ENCODE assay signal across 21 cellular contexts in genomic region chr16:89738538-89739317, GRCh38. TPM values are rescaled to one million over a fixed set of nuclear protein-coding genes. Genes with fewer than 3 reads are reported as not detected.
DNase-seq lines count a peak whose midpoint lies in the region; ATAC-seq and TF ChIP-seq lines count a peak whose summit lies in the region.
"Had no signal": no experiment of that assay in that cellular context is flagged by ENCODE, and none has a peak within 500 bp of the region (broad histone marks: within the 10 kb centered on the region; RNA-seq: fewer than 3 reads in every experiment).

No MANE protein-coding gene starts in this region.

- TSS peak; percentile 22 for BruUV-seq in A673 (replicated peaks; lab: Mats Ljungman, UMichigan)

- CTCF ChIA-PET in A673 (lab: Charles Lee): no interaction called here
- CTCF ChIA-PET in CD8-positive, alpha-beta memory T cell (lab: Charles Lee): interaction anchor here (0.9 to 3.1 kb wide), 4 partner anchors 15 to 126 kb away, joined by 3 to 24 read pairs (median 5); partner anchors contain the start of gene SPATA2L

- intact Hi-C loops in A673 (cut with micrococcal nuclease; ENCODE audit: unreplicated experiment): no loop called here
- intact Hi-C loops in right lobe of liver (cut with DNase I): no loop called here

- DNase-seq in A673 (ENCODE audit: low spot score) (no peak), right lobe of liver (no peak), type B pancreatic cell (ENCODE audit: extremely low spot score, unreplicated experiment) (no peak)
- DNase-seq in CD8-positive, alpha-beta memory T cell: no peak
- no peak for DNase-seq in activated naive CD8-positive, alpha-beta T cell treated with anti-CD3 and anti-CD28 coated beads for 36 hours
- DNase-seq: activated T-cell treated with anti-CD3 and anti-CD28 coated beads, Interleukin-2, amount 50 U/mL, for 1 hour; AML-193; dermis blood vessel endothelial cell; EL; foreskin keratinocyte; hippocampal formation; KBM-7; kidney; mesendoderm; NCI-H748 treated with DMSO at 0.1 percent for 48 hours; Right ventricle myocardium superior; upper lobe of left lung had no signal

- H3K4me1 ChIP-seq in A673 (ENCODE audit: insufficient read depth, low read length, poor library complexity, severe bottlenecking) (no peaks in the 10 kb centered on the region), right lobe of liver (no peaks in the 10 kb centered on the region), gastroesophageal sphincter (no peaks in the 10 kb centered on the region)
- H3K4me1 ChIP-seq in CD8-positive, alpha-beta memory T cell (ENCODE audit: insufficient read depth, low read length): peaks cover 44% of the 10 kb centered on the region
- H3K4me1 ChIP-seq: breast epithelium, foreskin keratinocyte, upper lobe of left lung had no signal

- no peaks in the 10 kb centered on the region for H3K9me3 Mint-ChIP-seq in CD8-positive, alpha-beta memory T cell
- no peaks in the 10 kb centered on the region for H3K9me3 Mint-ChIP-seq in activated naive CD8-positive, alpha-beta T cell treated with anti-CD3 and anti-CD28 coated beads for 36 hours
- H3K9me3 Mint-ChIP-seq in type B pancreatic cell: no peaks in the 10 kb centered on the region

- peaks cover 14 to 81% (median 15%) of the 10 kb centered on the region in 3 donors for H3K36me3 Mint-ChIP-seq in CD8-positive, alpha-beta memory T cell
- H3K36me3 Mint-ChIP-seq in activated naive CD8-positive, alpha-beta T cell treated with anti-CD3 and anti-CD28 coated beads for 36 hours: peaks cover 49% of the 10 kb centered on the region
- H3K36me3 Mint-ChIP-seq in type B pancreatic cell: peaks cover 10% of the 10 kb centered on the region

- peak in 3 of 4 donors; percentile 18 to 26 (median 21) for ATAC-seq in right lobe of liver
- no peak for ATAC-seq in gastroesophageal sphincter
- ATAC-seq in HG02798 (IDR thresholded peaks at IDR 0.05; ENCODE audit: poor library complexity, unreplicated experiment): no peak
- ATAC-seq: foreskin keratinocyte had no signal

- no peak for TF ChIP-seq EP300 in gastroesophageal sphincter (IDR thresholded peaks at IDR 0.05)

- POLR2A ChIA-PET in A673 (lab: Charles Lee; ENCODE audit: low non-redundant PET): no interaction called here
- POLR2A ChIA-PET in CD8-positive, alpha-beta memory T cell (lab: Charles Lee): interaction anchor here (1.0 to 5.3 kb wide), 2 partner anchors 15 to 23 kb away, joined by 4 to 68 read pairs; no protein-coding TSS in a partner anchor

- H3K36me3 ChIP-seq in A673 (ENCODE audit: insufficient read depth, low read length, poor library complexity, severe bottlenecking): peaks cover 89% of the 10 kb centered on the region
- H3K36me3 ChIP-seq in CD8-positive, alpha-beta memory T cell (ENCODE audit: insufficient read depth, low read length): peaks cover 60% of the 10 kb centered on the region
- peaks cover 0 to 65% (median 41%) of the 10 kb centered on the region in 4 donors for H3K36me3 ChIP-seq in right lobe of liver
- H3K36me3 ChIP-seq in gastroesophageal sphincter: peaks cover 0 to 75% of the 10 kb centered on the region in 2 donors

- peaks cover 43 to 72% (median 54%) of the 10 kb centered on the region in 3 donors for H3K4me1 Mint-ChIP-seq in CD8-positive, alpha-beta memory T cell
- H3K4me1 Mint-ChIP-seq in activated naive CD8-positive, alpha-beta T cell treated with anti-CD3 and anti-CD28 coated beads for 36 hours: peaks cover 20% of the 10 kb centered on the region
- H3K4me1 Mint-ChIP-seq in type B pancreatic cell (ENCODE audit: unreplicated experiment): no peaks in the 10 kb centered on the region

- H3K9me3 ChIP-seq in A673 (ENCODE audit: low read depth, low read length, poor library complexity, severe bottlenecking) (no peaks in the 10 kb centered on the region), right lobe of liver (no peaks in the 10 kb centered on the region), gastroesophageal sphincter (no peaks in the 10 kb centered on the region)
- H3K9me3 ChIP-seq in CD8-positive, alpha-beta memory T cell (ENCODE audit: low read length): no peaks in the 10 kb centered on the region
- H3K9me3 ChIP-seq: breast epithelium, upper lobe of left lung had no signal

- TF ChIP-seq CTCF in A673 (conservative IDR thresholded peaks at IDR 0.05; ENCODE audit: low read depth, low read length) (no peak), right lobe of liver (IDR thresholded peaks at IDR 0.05) (no peak), type B pancreatic cell (conservative IDR thresholded peaks at IDR 0.05) (no peak), gastroesophageal sphincter (IDR thresholded peaks at IDR 0.05) (no peak)

- 72% methylated on average over 9 of the region's 20 CpGs for WGBS in right lobe of liver (ENCODE audit: insufficient coverage, low coverage, low lambda C conversion rate, missing lambda C conversion rate)
- WGBS in gastroesophageal sphincter (ENCODE audit: low coverage in 1 of 2), 2 donors: 82% methylated on average over 7 of the region's 20 CpGs; no CpG with 5 or more reads in 1 of the 2 donors

- H3K27ac ChIP-seq in A673 (ENCODE audit: low read depth, low read length, poor library complexity, severe bottlenecking): no peak overlapping the region
- H3K27ac ChIP-seq in CD8-positive, alpha-beta memory T cell (ENCODE audit: low read depth, low read length): no peak overlapping the region
- no peak overlapping the region for H3K27ac ChIP-seq in right lobe of liver
- no peak overlapping the region for H3K27ac ChIP-seq in gastroesophageal sphincter
- H3K27ac ChIP-seq: breast epithelium, epithelial cell of prostate, foreskin keratinocyte, upper lobe of left lung had no signal

- no peaks in the 10 kb centered on the region for H3K27me3 Mint-ChIP-seq in CD8-positive, alpha-beta memory T cell
- no peaks in the 10 kb centered on the region for H3K27me3 Mint-ChIP-seq in activated naive CD8-positive, alpha-beta T cell treated with anti-CD3 and anti-CD28 coated beads for 36 hours
- H3K27me3 Mint-ChIP-seq in type B pancreatic cell: no peaks in the 10 kb centered on the region

- H3K27me3 ChIP-seq in A673 (replicated peaks; ENCODE audit: insufficient read depth, low read depth, low read length, poor library complexity) (no peaks in the 10 kb centered on the region), right lobe of liver (no peaks in the 10 kb centered on the region), gastroesophageal sphincter (no peaks in the 10 kb centered on the region)
- no peaks in the 10 kb centered on the region for H3K27me3 ChIP-seq in CD8-positive, alpha-beta memory T cell (ENCODE audit: insufficient read depth, low read length, poor library complexity, severe bottlenecking)
- H3K27me3 ChIP-seq: breast epithelium, foreskin keratinocyte, upper lobe of left lung had no signal

- H3K4me3 ChIP-seq in A673 (ENCODE audit: low read depth, low read length, poor library complexity, severe bottlenecking) (no peak overlapping the region), right lobe of liver (no peak overlapping the region), gastroesophageal sphincter (no peak overlapping the region)
- H3K4me3 ChIP-seq in CD8-positive, alpha-beta memory T cell (ENCODE audit: low read length): no peak overlapping the region
- H3K4me3 ChIP-seq: breast epithelium, upper lobe of left lung had no signal

- TF ChIP-seq POLR2A in right lobe of liver (IDR thresholded peaks at IDR 0.05) (no peak), gastroesophageal sphincter (IDR thresholded peaks at IDR 0.05) (no peak)

- peak overlapping the region in 2 of 7 donors; percentile 23 to 40 for H3K4me3 Mint-ChIP-seq in CD8-positive, alpha-beta memory T cell
- no peak overlapping the region for H3K4me3 Mint-ChIP-seq in activated naive CD8-positive, alpha-beta T cell treated with anti-CD3 and anti-CD28 coated beads for 36 hours
- no peak overlapping the region for H3K4me3 Mint-ChIP-seq in type B pancreatic cell

- H3K27ac Mint-ChIP-seq in CD8-positive, alpha-beta memory T cell: peak overlapping the region in 7 of 8 donors; percentile 2 to 81 (median 52)
- peak overlapping the region; percentile 66 for H3K27ac Mint-ChIP-seq in activated naive CD8-positive, alpha-beta T cell treated with anti-CD3 and anti-CD28 coated beads for 36 hours
- no peak overlapping the region for H3K27ac Mint-ChIP-seq in type B pancreatic cell

RNA-seq across cellular contexts. Expression of gene ZNF276, which starts 17.4 kb away (rescaled TPM):
- 37.2 and 37.3 TPM in 2 replicates for total RNA-seq in A673 (2021)
- total RNA-seq in CD8-positive, alpha-beta memory T cell: 10 to 100 TPM; 35.6 to 36.6 TPM
- 47.3 TPM for polyA plus RNA-seq in CD8-positive, alpha-beta memory T cell
- total RNA-seq in activated naive CD8-positive, alpha-beta T cell treated with anti-CD3 and anti-CD28 coated beads for 36 hours: 10 to 100 TPM; 24.7 to 24.9 TPM
- 10 to 100 TPM in 2 of 6 experiments, 1 to 10 TPM in 4; 6.9 to 13.4 (median 9.1) TPM for total RNA-seq in right lobe of liver
- total RNA-seq in type B pancreatic cell (ENCODE audit: low replicate concordance): 21.1 and 28.0 TPM in 2 replicates
- 10 to 100 TPM; 16.7 to 45.8 (median 18.2) TPM for total RNA-seq in gastroesophageal sphincter

RNA-seq across cellular contexts. Expression of gene VPS9D1, which starts 18.0 kb away (rescaled TPM):
- total RNA-seq in A673 (2021) (3.4 and 5.6 TPM in 2 replicates), right lobe of liver (10 to 100 TPM in 3 of 6 experiments, 1 to 10 TPM in 3; 5.6 to 12.4 (median 9.4) TPM), type B pancreatic cell (ENCODE audit: low replicate concordance) (16.4 and 17.3 TPM in 2 replicates), gastroesophageal sphincter (10 to 100 TPM in 1 of 4 donors, 1 to 10 TPM in 3; 4.4 to 10.1 (median 7.3) TPM)
- total RNA-seq in CD8-positive, alpha-beta memory T cell: 1 to 10 TPM; 3.7 to 4.0 TPM
- 1.6 TPM for polyA plus RNA-seq in CD8-positive, alpha-beta memory T cell
- total RNA-seq in activated naive CD8-positive, alpha-beta T cell treated with anti-CD3 and anti-CD28 coated beads for 36 hours: 1 to 10 TPM; 1.6 TPM

RNA-seq across cellular contexts. Expression of gene SPATA2L, which starts 37.2 kb away (rescaled TPM):
- total RNA-seq in A673 (2021) (15.8 and 19.1 TPM in 2 replicates), right lobe of liver (10 to 100 TPM in 3 of 6 experiments, 1 to 10 TPM in 3; 5.6 to 17.9 (median 11.2) TPM), type B pancreatic cell (ENCODE audit: low replicate concordance) (12.6 and 18.5 TPM in 2 replicates), gastroesophageal sphincter (10 to 100 TPM in 3 of 4 donors, 1 to 10 TPM in 1; 8.7 to 21.8 (median 13.2) TPM)
- total RNA-seq in CD8-positive, alpha-beta memory T cell: 1 to 10 TPM; 7.0 to 7.6 TPM
- 10.3 TPM for polyA plus RNA-seq in CD8-positive, alpha-beta memory T cell
- total RNA-seq in activated naive CD8-positive, alpha-beta T cell treated with anti-CD3 and anti-CD28 coated beads for 36 hours: 1 to 10 TPM; 3.2 to 3.3 TPM

RNA-seq across cellular contexts. Expression of gene CDK10, which starts 52.2 kb away (rescaled TPM):
- total RNA-seq in A673 (2021) (98.0 and 104 TPM in 2 replicates), right lobe of liver (10 to 100 TPM; 35.0 to 72.2 (median 53.7) TPM), type B pancreatic cell (ENCODE audit: low replicate concordance) (104 and 132 TPM in 2 replicates), gastroesophageal sphincter (10 to 100 TPM; 24.1 to 44.0 (median 28.9) TPM)
- total RNA-seq in CD8-positive, alpha-beta memory T cell: 10 to 100 TPM; 74.8 to 79.0 TPM
- 31.8 TPM for polyA plus RNA-seq in CD8-positive, alpha-beta memory T cell
- 10 to 100 TPM; 72.9 to 77.0 TPM for total RNA-seq in activated naive CD8-positive, alpha-beta T cell treated with anti-CD3 and anti-CD28 coated beads for 36 hours

Comparison
In these comparisons a context has a peak if more than half of its experiments do, and no peak if none do; other contexts are left out.
1. ATAC-seq: peak in right lobe of liver (3 of 4); none in gastroesophageal sphincter (single experiment) and HG02798 (single experiment).